In the genomic region with DNA sequence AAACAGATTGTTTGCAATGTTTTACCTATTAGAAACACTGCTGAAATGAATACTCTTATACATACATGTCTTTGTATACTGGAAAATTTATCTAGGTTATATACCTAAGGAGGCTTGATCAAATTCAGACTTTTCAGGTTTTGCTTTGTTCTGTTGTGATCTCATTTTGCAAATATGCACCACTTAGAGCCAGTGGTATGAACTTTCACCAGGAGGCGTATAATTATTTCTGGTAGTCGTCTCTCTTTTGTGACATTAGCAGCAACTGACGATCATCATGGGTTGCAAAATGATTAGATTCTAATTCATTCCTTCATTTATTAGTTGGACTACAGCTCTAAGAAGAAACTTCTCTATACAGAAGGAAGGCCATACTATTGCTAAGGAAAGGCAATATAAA, we compare ENCODE assay signal across 15 cellular contexts. TPM values are rescaled to one million over a fixed set of nuclear protein-coding genes. Genes with fewer than 3 reads are reported as not detected.
DNase-seq lines count a peak whose midpoint lies in the region; ATAC-seq, FAIRE-seq and TF ChIP-seq lines count a peak whose summit lies in the region.
"Had no signal": no experiment of that assay in that cellular context is flagged by ENCODE, and none has a peak within 500 bp of the region (broad histone marks: within the 10 kb centered on the region; RNA-seq: fewer than 3 reads in every experiment).

No MANE protein-coding gene starts in this region.

- H3K9me3 ChIP-seq in body of pancreas: no peaks in the 10 kb centered on the region
- H3K9me3 ChIP-seq in left lung: no peaks in the 10 kb centered on the region
- H3K9me3 ChIP-seq: Peyer's patch, psoas muscle had no signal

- peaks cover 15% of the 10 kb centered on the region for H3K4me1 Mint-ChIP-seq in HFFc6 (ENCODE audit: low read depth)

- peak; percentile 71 for ATAC-seq in body of pancreas
- peak; percentile 69 for ATAC-seq in left lung
- ATAC-seq in GM18861 (IDR thresholded peaks at IDR 0.05; ENCODE audit: unreplicated experiment): no peak
- ATAC-seq: activated CD4-positive, alpha-beta T cell treated with anti-CD3 and anti-CD28 coated beads for 36 hours; psoas muscle had no signal

- peak overlapping the region; percentile 11 for H3K27ac Mint-ChIP-seq in HFFc6

- peak overlapping the region; percentile 29 to 55 (median 42) for H3K27ac ChIP-seq in body of pancreas
- H3K27ac ChIP-seq in left lung: no peak overlapping the region
- H3K27ac ChIP-seq: Peyer's patch, psoas muscle had no signal

- peaks cover 22% of the 10 kb centered on the region for H3K4me1 ChIP-seq in body of pancreas
- peaks cover 0 to 6% of the 10 kb centered on the region in 2 donors for H3K4me1 ChIP-seq in left lung
- H3K4me1 ChIP-seq: Peyer's patch had no signal

- 0 out of 2 replicates have a peak, but pooled peaks have one; percentile 15 for TF ChIP-seq CTCF in HFFc6 (IDR thresholded peaks at IDR 0.05)
- peak in 1 of 7 experiments; percentile 7 for TF ChIP-seq CTCF in body of pancreas (IDR thresholded peaks at IDR 0.05)
- TF ChIP-seq CTCF in left lung (IDR thresholded peaks at IDR 0.05): no peak

- no peak overlapping the region for H3K4me3 Mint-ChIP-seq in HFFc6
- H3K4me3 Mint-ChIP-seq: activated CD4-positive, alpha-beta T cell treated with anti-CD3 and anti-CD28 coated beads for 36 hours had no signal

- H3K36me3 ChIP-seq in body of pancreas (replicated peaks in 1 of 2; ENCODE audit: insufficient read depth in 1 of 2, low read depth in 2 of 2) (no peaks in the 10 kb centered on the region), left lung (peaks cover 0 to 39% of the 10 kb centered on the region in 2 donors)

- no peak for FAIRE-seq in GM12891 (lab: Jason Lieb, UNC)

- 37 to 39% methylated on average over 3 of the region's 3 CpGs for WGBS in body of pancreas, 2 donors

- in situ Hi-C loops in ACHN (cut with HindIII; ENCODE audit: low pct_ligation_motif_present, low pct_unique_long_range_greater_than_20kb, low sequenced_read_pairs): no loop called here

- H3K4me3 ChIP-seq in body of pancreas (no peak overlapping the region), left lung (no peak overlapping the region)
- H3K4me3 ChIP-seq: Peyer's patch, psoas muscle had no signal

- no peak for TF ChIP-seq POLR2A in body of pancreas (IDR thresholded peaks at IDR 0.05)
- TF ChIP-seq POLR2A in GM12891 (IDR thresholded peaks at IDR 0.05; ENCODE audit: low read depth, low read length): no peak

- DNase-seq in ACHN (peak; percentile 48), HFFc6 (peak; percentile 21), body of pancreas (no peak), left lung (no peak), SW480 (ENCODE audit: low spot score) (no peak), GM12891 (ENCODE audit: insufficient read length, low spot score) (no peak), NCI-H2227 (lab: John Stamatoyannopoulos, UW; ENCODE audit: unreplicated experiment) (no peak)
- DNase-seq: activated CD4-positive, alpha-beta T cell treated with anti-CD3 and anti-CD28 coated beads for 36 hours; DMS53; foreskin melanocyte; NCI-H1436 treated with DMSO at 0.1 percent for 48 hours; NCI-H524; Peyer's patch; psoas muscle had no signal

- peaks cover 6% of the 10 kb centered on the region for H3K36me3 Mint-ChIP-seq in HFFc6 (ENCODE audit: low read depth)

- H3K9me3 Mint-ChIP-seq in HFFc6: no peaks in the 10 kb centered on the region

- intact Hi-C loops in body of pancreas (cut with DNase I) (no loop called here), left lung (cut with DNase I) (no loop called here)

- H3K27me3 Mint-ChIP-seq in HFFc6 (ENCODE audit: insufficient read depth): no peaks in the 10 kb centered on the region
- H3K27me3 Mint-ChIP-seq: activated CD4-positive, alpha-beta T cell treated with anti-CD3 and anti-CD28 coated beads for 36 hours had no signal

- H3K27me3 ChIP-seq in body of pancreas (no peaks in the 10 kb centered on the region), left lung (no peaks in the 10 kb centered on the region)
- H3K27me3 ChIP-seq: Peyer's patch had no signal

TF ChIP-seq in GM12891, 5 proteins besides CTCF, POLR2A, EP300 and RAD21:
- TF ChIP-seq POLR2AphosphoS5 (IDR thresholded peaks at IDR 0.05; ENCODE audit: low read depth, low read length) (no peak), PAX5 (IDR thresholded peaks at IDR 0.05; ENCODE audit: insufficient read depth, low read length, severe bottlenecking) (no peak), TAF1 (IDR thresholded peaks at IDR 0.05; ENCODE audit: low read depth, low read length) (no peak), SPI1 (IDR thresholded peaks at IDR 0.05; ENCODE audit: low read depth, low read length) (no peak), POU2F2 (IDR thresholded peaks at IDR 0.05; ENCODE audit: low read depth, low read length) (no peak)

RNA-seq across cellular contexts. Expression of a gene that starts 26.9 kb away (rescaled TPM):
- 100 to 1,000 TPM in 5 of 6 experiments, 10 to 100 TPM in 1; 87.5 to 115 (median 106) TPM for total RNA-seq in HFFc6 (2021; fragmentation: NEBNext Ultra II Directional; extraction: Animal tissue kit (Norgen Biotek cat#: 25700))
- total RNA-seq in body of pancreas (10 to 100 TPM; 58.1 to 84.7 TPM), left lung (100 to 1,000 TPM in 1 of 2 donors, 10 to 100 TPM in 1; 90.4 to 100 TPM)
- polyA plus RNA-seq in GM12891 (2012; ENCODE audit: low read depth, missing spikeins): 22.3 TPM

RNA-seq across cellular contexts. Expression of a gene that starts 57.2 kb away (rescaled TPM):
- 10 to 100 TPM; 11.5 to 14.4 (median 12.9) TPM for total RNA-seq in HFFc6 (2021; fragmentation: NEBNext Ultra II Directional; extraction: Animal tissue kit (Norgen Biotek cat#: 25700))
- total RNA-seq in body of pancreas (1 to 10 TPM; 4.2 to 5.9 TPM), left lung (1 to 10 TPM; 6.1 to 6.7 TPM)
- 2.6 TPM for polyA plus RNA-seq in GM12891 (2012; ENCODE audit: low read depth, missing spikeins)

Comparison
In these comparisons a context has a peak if more than half of its experiments do, and no peak if none do; other contexts are left out.
1. DNase-seq: peak in ACHN (single experiment) and HFFc6 (single experiment); none in body of pancreas (0 of 4), left lung (0 of 2), SW480 (single experiment), GM12891 (single experiment) and NCI-H2227 (single experiment).
2. H3K27ac ChIP-seq: peak in body of pancreas (4 of 4); none in left lung (0 of 2).